In the genomic region with DNA sequence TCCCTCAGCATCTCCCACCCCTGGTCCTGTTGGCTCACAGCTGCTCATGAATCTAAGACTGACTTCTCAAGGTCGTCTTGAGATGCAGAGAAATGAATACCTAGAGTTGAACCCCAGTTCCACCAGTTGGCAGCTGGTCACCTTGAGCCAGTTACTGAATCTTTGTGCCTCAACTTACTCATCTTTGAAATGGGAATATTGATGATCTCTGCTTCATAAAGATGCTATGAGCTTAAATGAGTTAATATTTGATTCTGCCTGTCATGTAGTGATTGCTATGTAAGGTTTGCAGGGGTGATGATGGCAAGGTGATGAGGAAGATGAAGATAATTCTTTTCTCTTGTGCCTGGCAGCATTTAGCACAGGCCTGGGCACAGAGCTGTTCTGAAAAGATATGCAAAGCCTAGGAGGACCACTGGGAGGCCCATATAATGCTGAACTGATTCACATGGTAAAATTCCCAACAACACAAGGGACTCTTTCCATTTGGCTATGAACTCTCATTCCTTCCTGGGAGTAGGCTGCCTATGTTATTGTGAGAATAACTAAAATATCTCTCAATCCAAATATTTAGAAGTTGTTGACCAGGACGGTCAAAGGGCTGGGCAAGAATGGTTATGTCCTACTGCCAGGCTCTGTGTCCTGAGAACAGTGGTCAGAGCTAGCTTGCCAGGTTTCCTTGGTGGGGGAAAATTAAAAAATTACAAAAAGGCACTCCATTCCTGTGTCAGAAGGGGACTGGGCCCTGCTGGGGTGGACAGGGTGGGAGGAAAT, we compare ENCODE assay signal across 15 cellular contexts.
"Had no signal": no experiment of that assay in that cellular context is flagged by ENCODE, and none has a peak within 500 bp of the region (broad histone marks: within the 10 kb centered on the region; RNA-seq: fewer than 3 reads in every experiment).

No MANE protein-coding gene starts in this region.

- H3K4me3 ChIP-seq: dorsolateral prefrontal cortex, lung, SJCRH30, skin epidermis, suprapubic skin had no signal

- H3K9me3 ChIP-seq: SJCRH30, suprapubic skin had no signal

- H3K4me1 ChIP-seq: parathyroid adenoma, SJCRH30 had no signal

- H3K9ac ChIP-seq: parathyroid adenoma had no signal

- H3K27ac ChIP-seq: dorsolateral prefrontal cortex, parathyroid adenoma, SJCRH30, skin epidermis, suprapubic skin had no signal

- H3K36me3 ChIP-seq: SJCRH30, suprapubic skin had no signal

- ATAC-seq: naive thymus-derived CD4-positive, alpha-beta T cell had no signal

- H3K27me3 ChIP-seq: SJCRH30, suprapubic skin had no signal

- DNase-seq: activated CD4-positive, alpha-beta T cell treated with anti-CD3 and anti-CD28 coated beads, Interleukin-2, amount 10 ng/mL, durations not matched to agents 24 days and 14 days; activated CD4-positive, CD25-positive, alpha-beta regulatory T cell; activated naive CD4-positive, alpha-beta T cell; dorsolateral prefrontal cortex; endodermal cell; naive thymus-derived CD4-positive, alpha-beta T cell; retina; SJCRH30; stimulated activated CD4-positive, alpha-beta T cell treated with anti-CD3 and anti-CD28 coated beads, Interleukin-15, amount 100 ng/mL, for 24 hours; stimulated activated CD4-positive, alpha-beta T cell treated with anti-CD3 and anti-CD28 coated beads, Interleukin-4, amount 100 ng/mL, for 24 hours; stimulated activated naive CD4-positive, alpha-beta T cell had no signal
